ENCODE assay signal across 18 cellular contexts in the genomic region with DNA sequence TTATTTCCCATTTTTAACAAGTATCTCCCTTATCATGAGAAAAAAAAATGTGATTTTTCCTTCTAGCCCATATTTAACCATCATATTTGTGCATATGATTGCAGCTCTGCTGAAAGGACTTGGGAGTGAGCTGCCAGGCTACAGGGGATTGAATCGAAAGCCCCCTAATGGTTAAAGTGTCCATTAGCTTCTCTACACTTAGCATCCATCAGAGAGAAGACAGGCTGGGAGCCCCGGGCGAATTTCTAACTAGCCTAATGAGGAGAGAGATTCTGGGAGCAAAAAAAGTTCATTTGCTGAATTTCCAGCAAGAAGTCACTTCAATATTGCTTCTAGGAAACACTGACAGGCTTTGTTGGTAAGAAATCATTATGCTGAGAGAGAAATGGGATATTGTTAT.
"Had no signal": no experiment of that assay in that cellular context is flagged by ENCODE, and none has a peak within 500 bp of the region (broad histone marks: within the 10 kb centered on the region; RNA-seq: fewer than 3 reads in every experiment).

No MANE protein-coding gene starts in this region.

- H3K36me3 Mint-ChIP-seq: naive thymus-derived CD8-positive, alpha-beta T cell; stimulated activated effector memory CD8-positive, alpha-beta T cell treated with anti-CD3 and anti-CD28 coated beads, Interleukin-12 subunit alpha, Interleukin-12 subunit beta, amount 100 ng/mL, for 72 hours; type B pancreatic cell had no signal

- H3K4me1 Mint-ChIP-seq: naive thymus-derived CD8-positive, alpha-beta T cell; neural crest cell; stimulated activated effector memory CD8-positive, alpha-beta T cell treated with anti-CD3 and anti-CD28 coated beads, Interleukin-12 subunit alpha, Interleukin-12 subunit beta, amount 100 ng/mL, for 72 hours had no signal

- H3K9me3 ChIP-seq: mucosa of descending colon, ovary, suprapubic skin, thyroid gland had no signal

- DNase-seq: dorsolateral prefrontal cortex; effector CD8-positive, alpha-beta T cell; left colon; mucosa of descending colon; naive thymus-derived CD8-positive, alpha-beta T cell; ovary; right cardiac atrium; small intestine; stimulated activated CD4-positive, alpha-beta T cell treated with anti-CD3 and anti-CD28 coated beads, Interleukin-12 subunit alpha, Interleukin-12 subunit beta, amount 100 ng/mL, for 4 hours; stimulated activated CD4-positive, alpha-beta T cell treated with anti-CD3 and anti-CD28 coated beads, Interleukin-2, amount 100 ng/mL, for 48 hours; stimulated activated naive CD8-positive, alpha-beta T cell treated with anti-CD3 and anti-CD28 coated beads, Interleukin-15, Interleukin-2, amounts not matched to agents 100 U/mL and 50 U/mL, for 24 hours; thyroid gland had no signal

- H3K36me3 ChIP-seq: ovary, suprapubic skin, thyroid gland had no signal

- H3K4me1 ChIP-seq: suprapubic skin, thyroid gland had no signal

- H3K4me3 Mint-ChIP-seq: naive thymus-derived CD8-positive, alpha-beta T cell; neural crest cell; stimulated activated effector memory CD8-positive, alpha-beta T cell treated with anti-CD3 and anti-CD28 coated beads, Interleukin-12 subunit alpha, Interleukin-12 subunit beta, amount 100 ng/mL, for 72 hours; type B pancreatic cell had no signal

- H3K27ac ChIP-seq: coronary artery, dorsolateral prefrontal cortex, ovary, suprapubic skin, thyroid gland had no signal

- H3K4me3 ChIP-seq: coronary artery, dorsolateral prefrontal cortex, mucosa of descending colon, ovary, suprapubic skin, thyroid gland had no signal

- H3K9me3 Mint-ChIP-seq: neural crest cell, type B pancreatic cell had no signal

- ATAC-seq: esophagus mucosa; left colon; mucosa of descending colon; naive thymus-derived CD8-positive, alpha-beta T cell; right cardiac atrium; stimulated activated effector memory CD8-positive, alpha-beta T cell treated with anti-CD3 and anti-CD28 coated beads, Interleukin-12 subunit alpha, Interleukin-12 subunit beta, amount 100 ng/mL, for 72 hours; stimulated activated naive CD8-positive, alpha-beta T cell treated with anti-CD3 and anti-CD28 coated beads, Interleukin-15, Interleukin-2, amounts not matched to agents 100 U/mL and 50 U/mL, for 24 hours had no signal

- H3K27me3 ChIP-seq: ovary, suprapubic skin, thyroid gland had no signal

- H3K27me3 Mint-ChIP-seq: naive thymus-derived CD8-positive, alpha-beta T cell; type B pancreatic cell had no signal

- H3K27ac Mint-ChIP-seq: naive thymus-derived CD8-positive, alpha-beta T cell; stimulated activated effector memory CD8-positive, alpha-beta T cell treated with anti-CD3 and anti-CD28 coated beads, Interleukin-12 subunit alpha, Interleukin-12 subunit beta, amount 100 ng/mL, for 72 hours; type B pancreatic cell had no signal
